In genomic region chr1:14606632-14607031, GRCh38 we compare ENCODE assay signal across 14 cellular contexts. TPM values are rescaled to one million over a fixed set of nuclear protein-coding genes. Genes with fewer than 3 reads are reported as not detected.
DNase-seq lines count a peak whose midpoint lies in the region; TF ChIP-seq lines count a peak whose summit lies in the region.
"Had no signal": no experiment of that assay in that cellular context is flagged by ENCODE, and none has a peak within 500 bp of the region (broad histone marks: within the 10 kb centered on the region; RNA-seq: fewer than 3 reads in every experiment).

No MANE protein-coding gene starts in this region.

- H3K4me3 ChIP-seq in GM12864 (ENCODE audit: low read depth, low read length) (no peak overlapping the region), parathyroid adenoma (ENCODE audit: low read depth, low read length) (no peak overlapping the region), transverse colon (no peak overlapping the region)
- H3K4me3 ChIP-seq: prostate gland had no signal

- H3K9me3 Mint-ChIP-seq in chondrocyte (ENCODE audit: low read depth), result no peaks in the 10 kb centered on the region
- no peaks in the 10 kb centered on the region for H3K9me3 Mint-ChIP-seq in immature natural killer cell

- DNase-seq in GM12864 (ENCODE audit: low read depth) (no peak), NAMALWA (ENCODE audit: low spot score) (peak; percentile 65), chondrocyte (ENCODE audit: low spot score) (no peak), SK-N-DZ (ENCODE audit: low spot score) (no peak), transverse colon (no peak), immature natural killer cell (no peak)
- DNase-seq: activated effector memory CD4-positive, alpha-beta T cell treated with anti-CD3 and anti-CD28 coated beads, Interleukin-2, amount 50 U/mL, for 16 hours; cortex of kidney; NCI-H1105 treated with DMSO at 0.1 percent for 48 hours; NK-92 treated with Interleukin-12 subunit alpha and Interleukin-12 subunit beta, amount 100 ng/mL, for 24 hours; stimulated activated CD4-positive, alpha-beta T cell treated with anti-CD3 and anti-CD28 coated beads, Interleukin-4, amount 100 ng/mL, for 1 hour; stimulated activated naive CD8-positive, alpha-beta T cell treated with anti-CD3 and anti-CD28 coated beads, Interleukin-15, Interleukin-2, amounts not matched to agents 100 U/mL and 50 U/mL, for 24 hours had no signal

- no peak overlapping the region for H2AFZ ChIP-seq in parathyroid adenoma

- H3K27me3 Mint-ChIP-seq in chondrocyte (ENCODE audit: low read depth) (peaks cover 24% of the 10 kb centered on the region), immature natural killer cell (ENCODE audit: low read depth in 3 of 3) (peaks cover 6 to 16% (median 8%) of the 10 kb centered on the region in 3 donors)

- peak; percentile 43 for TF ChIP-seq CTCF in GM12864 (IDR thresholded peaks at IDR 0.05; ENCODE audit: low read depth, low read length, missing control alignments)
- TF ChIP-seq CTCF in chondrocyte (IDR thresholded peaks at IDR 0.05), result peak; percentile 51
- peak; percentile 6 for TF ChIP-seq CTCF in parathyroid adenoma (IDR thresholded peaks at IDR 0.05)
- no peak for TF ChIP-seq CTCF in transverse colon (IDR thresholded peaks at IDR 0.05)

- in situ Hi-C loops in transverse colon (cut with MboI; ENCODE audit: low pct_ligation_motif_present in 1 of 4, low pct_unique_long_range_greater_than_20kb in 1 of 4, low sequenced_read_pairs in 3 of 4), result no loop called here

- TF ChIP-seq EP300 in transverse colon (IDR thresholded peaks at IDR 0.05; ENCODE audit: low read depth), result no peak

- H3K9me3 ChIP-seq in parathyroid adenoma (ENCODE audit: control insufficient read depth, low read length), result no peaks in the 10 kb centered on the region
- no peaks in the 10 kb centered on the region for H3K9me3 ChIP-seq in transverse colon
- H3K9me3 ChIP-seq: prostate gland had no signal

- no peak for TF ChIP-seq POLR2A in transverse colon (IDR thresholded peaks at IDR 0.05)

- WGBS in transverse colon (ENCODE audit: low coverage in 1 of 2), 2 donors, result 0% methylated on average over 1 of the region's 1 CpG

- H3K27me3 ChIP-seq in parathyroid adenoma (ENCODE audit: control insufficient read depth, insufficient read depth, low read length) (no peaks in the 10 kb centered on the region), transverse colon (peaks cover under 1% of the 10 kb centered on the region)

- H3K36me3 Mint-ChIP-seq in chondrocyte (ENCODE audit: low read depth) (no peaks in the 10 kb centered on the region), immature natural killer cell (no peaks in the 10 kb centered on the region)

- intact Hi-C loops in transverse colon (cut with DNase I; ENCODE audit: low total_unique reads), result no loop called here

- no peak overlapping the region for H3K4me2 ChIP-seq in parathyroid adenoma (ENCODE audit: low read length)

- H3K36me3 ChIP-seq in parathyroid adenoma (ENCODE audit: control insufficient read depth, insufficient read depth, low read length) (no peaks in the 10 kb centered on the region), transverse colon (no peaks in the 10 kb centered on the region)
- H3K36me3 ChIP-seq: prostate gland had no signal

- H3K27ac ChIP-seq in parathyroid adenoma (no peak overlapping the region), transverse colon (no peak overlapping the region)
- H3K27ac ChIP-seq: prostate gland had no signal

- H3K27ac Mint-ChIP-seq in chondrocyte (ENCODE audit: unreplicated experiment), result no peak overlapping the region
- H3K27ac Mint-ChIP-seq in immature natural killer cell, result no peak overlapping the region

- H3K4me1 Mint-ChIP-seq in chondrocyte (ENCODE audit: low read depth) (peaks cover 5% of the 10 kb centered on the region), immature natural killer cell (no peaks in the 10 kb centered on the region)

- no peaks in the 10 kb centered on the region for H3K79me2 ChIP-seq in parathyroid adenoma

- H3K4me1 ChIP-seq in parathyroid adenoma (no peaks in the 10 kb centered on the region), transverse colon (peaks cover 0 to 5% (median 0%) of the 10 kb centered on the region in 4 donors)
- H3K4me1 ChIP-seq: prostate gland had no signal

- H3K9ac ChIP-seq in parathyroid adenoma, result no peak overlapping the region

- H3K4me3 Mint-ChIP-seq in chondrocyte (ENCODE audit: unreplicated experiment) (no peak overlapping the region), immature natural killer cell (no peak overlapping the region)

RNA-seq across cellular contexts. Expression of gene KAZN, which starts 8.1 kb away (rescaled TPM):
- total RNA-seq in chondrocyte, result 19.4 to 30.1 TPM (median 29.6 TPM) in 3 replicates
- polyA plus RNA-seq in SK-N-DZ (2014; cell fraction: cytosol; rRNA removed), result 6.1 and 8.1 TPM in 2 replicates
- 5.6 and 13.4 TPM in 2 replicates for polyA plus RNA-seq in SK-N-DZ (2014; cell fraction: nucleus; rRNA removed)
- total RNA-seq in transverse colon, result 10 to 100 TPM; 12.0 to 17.1 (median 16.2) TPM
- under 1 TPM in 1 of 3 donors, not detected in 2; 0.24 TPM for polyA plus RNA-seq in immature natural killer cell

Comparison
In these comparisons a context has a peak if more than half of its experiments do, and no peak if none do; other contexts are left out.
1. CTCF ChIP-seq: peak in GM12864 (single experiment), chondrocyte (single experiment) and parathyroid adenoma (single experiment); none in transverse colon (0 of 5).